9 cellular contexts compared by ENCODE assay signal in the genomic region with DNA sequence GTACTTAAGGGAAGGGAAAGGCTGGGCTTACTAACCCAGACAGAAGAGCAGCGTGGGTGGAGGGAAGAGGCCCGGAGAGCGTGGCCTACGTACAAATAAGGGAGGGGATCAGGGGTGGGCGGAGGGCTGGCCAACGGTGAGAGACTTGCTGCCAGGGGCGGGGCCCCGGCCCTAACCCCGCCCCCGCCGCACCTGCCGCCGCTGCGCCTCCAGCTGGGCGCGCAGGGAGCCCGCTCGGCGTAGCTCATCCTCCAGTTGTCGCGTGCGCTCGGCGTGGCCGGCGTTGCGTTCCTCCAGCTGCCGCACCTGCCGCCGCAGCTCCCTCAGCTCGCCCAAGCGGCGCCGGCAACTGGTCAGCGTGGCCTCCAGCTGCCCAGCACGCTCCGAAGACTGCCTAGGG. TPM values are rescaled to one million over a fixed set of nuclear protein-coding genes. Genes with fewer than 3 reads are reported as not detected.
DNase-seq lines count a peak whose midpoint lies in the region; ATAC-seq, FAIRE-seq and TF ChIP-seq lines count a peak whose summit lies in the region.
"Had no signal": no experiment of that assay in that cellular context is flagged by ENCODE, and none has a peak within 500 bp of the region (broad histone marks: within the 10 kb centered on the region; RNA-seq: fewer than 3 reads in every experiment).

No MANE protein-coding gene starts in this region.

- peak; percentile 37; the same call in 1 of the 2 replicates for TF ChIP-seq POLR2A in GM12878 (IDR thresholded peaks at IDR 0.05; ENCODE audit: low read depth, low read length)

- H3K79me2 ChIP-seq in GM12878 (ENCODE audit: control insufficient read depth, insufficient read depth, low read length), result no peaks in the 10 kb centered on the region

- no peaks in the 10 kb centered on the region for H3K9me3 Mint-ChIP-seq in progenitor cell of endocrine pancreas (ENCODE audit: low read depth)
- H3K9me3 Mint-ChIP-seq in immature natural killer cell, result no peaks in the 10 kb centered on the region

- POLR2A ChIA-PET in GM12878 (lab: Charles Lee), result interaction anchor here (0.6 to 1.2 kb wide), 3 partner anchors 23 to 1753 kb away, joined by 4 to 5 read pairs (median 4); no protein-coding TSS in a partner anchor

- H3K4me3 Mint-ChIP-seq in progenitor cell of endocrine pancreas (ENCODE audit: low read depth) (no peak overlapping the region), immature natural killer cell (no peak overlapping the region)

- TF ChIP-seq CTCF in GM12878 (IDR thresholded peaks at IDR 0.05 in 2 of 3, conservative IDR thresholded peaks at IDR 0.05 in 1 of 3; ENCODE audit: control insufficient read depth in 2 of 3, extremely low read depth in 1 of 3, insufficient read depth in 1 of 3, low read depth in 3 of 3, low read length in 3 of 3), result no peak; a peak in 1 of 6 replicates
- TF ChIP-seq CTCF in progenitor cell of endocrine pancreas (IDR thresholded peaks at IDR 0.05; ENCODE audit: unreplicated experiment), result peak; percentile 17

- peak overlapping the region; percentile 59 for H3K4me2 ChIP-seq in GM12878 (ENCODE audit: control insufficient read depth, insufficient read depth)

- H3K27ac ChIP-seq in GM12878 (ENCODE audit: control insufficient read depth, insufficient read depth), result no peak overlapping the region

- in situ Hi-C loops in GM12878 (cut with MboI), result loop anchor here (5.0 kb wide), 1 partner anchor 78 kb away; no protein-coding TSS in a partner anchor

- H3K36me3 Mint-ChIP-seq in progenitor cell of endocrine pancreas (ENCODE audit: insufficient read depth) (peaks cover 18% of the 10 kb centered on the region), immature natural killer cell (peaks cover 0 to 4% (median 0%) of the 10 kb centered on the region in 3 donors)

- H3K36me3 ChIP-seq in GM12878 (ENCODE audit: control insufficient read depth in 2 of 2, insufficient read depth in 2 of 2, low read length in 1 of 2), result no peaks in the 10 kb centered on the region

- intact Hi-C loops in GM12878 (cut with micrococcal nuclease; ENCODE audit: unreplicated experiment), result no loop called here

- BruUV-seq in GM12878 (replicated peaks; lab: Mats Ljungman, UMichigan), result no TSS peak

- ATAC-seq in GM12878, result peak; percentile 83
- no peak for ATAC-seq in HG02763 (IDR thresholded peaks at IDR 0.05; ENCODE audit: unreplicated experiment)

- SMC1A ChIA-PET in GM12878 (lab: Charles Lee; ENCODE audit: uncharacterized antibody, unreplicated experiment), result interaction anchor here (0.6 to 1.4 kb wide), 5 partner anchors 9 to 36 kb away, joined by 3 to 5 read pairs (median 3); no protein-coding TSS in a partner anchor

- no peaks in the 10 kb centered on the region for H3K9me3 ChIP-seq in GM12878 (replicated peaks; ENCODE audit: control insufficient read depth, insufficient read depth, low read length)

- RAD21 ChIA-PET in GM12878 (lab: Charles Lee; ENCODE audit: unreplicated experiment), result interaction anchor here (1.1 to 4.3 kb wide), 3 partner anchors 26 to 78 kb away, joined by 4 to 22 read pairs (median 4); no protein-coding TSS in a partner anchor

- FAIRE-seq in GM12878 (lab: Jason Lieb, UNC), result no peak

- no peak overlapping the region for H3K4me3 ChIP-seq in GM12878

- H3K27me3 Mint-ChIP-seq in progenitor cell of endocrine pancreas, result no peaks in the 10 kb centered on the region
- no peaks in the 10 kb centered on the region for H3K27me3 Mint-ChIP-seq in immature natural killer cell (ENCODE audit: low read depth in 3 of 3)

- H3K4me1 Mint-ChIP-seq in progenitor cell of endocrine pancreas (ENCODE audit: low read depth) (peaks cover 6% of the 10 kb centered on the region), immature natural killer cell (no peaks in the 10 kb centered on the region)

- no peak overlapping the region for H3K9ac ChIP-seq in GM12878 (ENCODE audit: control insufficient read depth, insufficient read depth, low read length)

- no peak for TF ChIP-seq EP300 in GM12878 (IDR thresholded peaks at IDR 0.05; ENCODE audit: borderline replicate concordance in 1 of 2, control insufficient read depth in 1 of 2, low read depth in 2 of 2, low read length in 2 of 2)

- no peaks in the 10 kb centered on the region for H4K20me1 ChIP-seq in GM12878 (ENCODE audit: control insufficient read depth, insufficient read depth)

- no peak overlapping the region for H3K27ac Mint-ChIP-seq in progenitor cell of endocrine pancreas
- H3K27ac Mint-ChIP-seq in immature natural killer cell, result no peak overlapping the region

- TF ChIP-seq RAD21 in GM12878 (IDR thresholded peaks at IDR 0.05; ENCODE audit: insufficient read depth, low read depth, low read length), result no peak

- DNase-seq in DMS53 treated with DMSO at 0.1 percent for 48 hours (lab: John Stamatoyannopoulos, UW; ENCODE audit: unreplicated experiment) (peak; percentile 67), T-helper 1 cell (peak in 4 of 5 donors; percentile 53 to 71 (median 64)), GM12878 (ENCODE audit: low read depth, low spot score) (no peak), progenitor cell of endocrine pancreas (ENCODE audit: low spot score, unreplicated experiment) (no peak), immature natural killer cell (no peak), kidney glomerular epithelial cell (lab: John Stamatoyannopoulos, UW) (no peak), hippocampal formation (lab: John Stamatoyannopoulos, UW) (no peak)
- DNase-seq: DMS 273 treated with DMSO at 0.1 percent for 48 hours had no signal

- CTCF ChIA-PET in GM12878 (lab: Yijun Ruan, JAX), result interaction anchor here (1.0 to 17.0 kb wide), 4 partner anchors 9 to 53 kb away, joined by 3 to 426 read pairs (median 6); partner anchors contain the start of genes JUNB, PRDX2 and THSD8

- peak overlapping the region; percentile 38 for H2AFZ ChIP-seq in GM12878 (ENCODE audit: control insufficient read depth, low read depth, low read length)

- H3K4me1 ChIP-seq in GM12878 (ENCODE audit: control insufficient read depth, insufficient read depth, low read length), result no peaks in the 10 kb centered on the region; the same call in 1 of the 2 replicates

- H3K27me3 ChIP-seq in GM12878 (replicated peaks in 1 of 2; ENCODE audit: control insufficient read depth in 2 of 2, insufficient read depth in 2 of 2, low read length in 1 of 2), result no peaks in the 10 kb centered on the region

- 0% methylated on average over 16 of the region's 37 CpGs for WGBS in GM12878 (ENCODE audit: insufficient coverage, insufficient replicate concordance, low lambda C conversion rate, missing lambda C conversion rate)

RNA-seq across cellular contexts. Expression of gene HOOK2, which starts 5.7 kb away (rescaled TPM):
- 23.1 and 31.7 TPM in 2 replicates for total RNA-seq in GM12878 (2013; cell fraction: nucleolus; rRNA removed)
- 5.8 and 6.8 TPM in 2 replicates for total RNA-seq in GM12878 (2014; rRNA removed)
- total RNA-seq in GM12878 (2014; rRNA removed; fragmentation: Illumina TruSeq; extraction: Trizol), result 3.4 and 3.8 TPM in 2 replicates
- total RNA-seq in GM12878 (2021), result 6.4 and 8.3 TPM in 2 replicates
- polyA plus RNA-seq in GM12878 (2011; ENCODE audit: low read depth), result 6.3 TPM
- 3.3 and 3.5 TPM in 2 replicates for polyA plus RNA-seq in GM12878 (2011; rRNA removed)
- polyA plus RNA-seq in GM12878 (2011; cell fraction: cytosol; rRNA removed), result 3.0 and 3.4 TPM in 2 replicates
- polyA plus RNA-seq in GM12878 (2011; cell fraction: nucleus; rRNA removed), result 14.3 and 19.5 TPM in 2 replicates
- polyA plus RNA-seq in GM12878 (2012), result 11.6 and 13.2 TPM in 2 replicates
- 4.4 and 5.6 TPM in 2 replicates for polyA plus RNA-seq in GM12878 (2014; fragmentation: Illumina TruSeq; extraction: Trizol)
- 1 to 10 TPM; 1.5 TPM for polyA plus RNA-seq in GM12878 (2014; fragmentation: Nextera tagmentation; extraction: Ambion mirVana)
- polyA plus RNA-seq in GM12878 (2014; rRNA removed), result 8.6 and 9.6 TPM in 2 replicates
- 1 to 10 TPM; 7.5 to 9.2 TPM for polyA plus RNA-seq in GM12878 (2016; fragmentation: Nextera tagmentation; extraction: Ambion mirVana)
- polyA minus RNA-seq in GM12878 (2011; rRNA and poly(A)+ RNA removed), result 1.9 and 5.6 TPM in 2 replicates
- polyA minus RNA-seq in GM12878 (2011; cell fraction: cytosol; rRNA and poly(A)+ RNA removed), result not detected in 2 replicates
- polyA minus RNA-seq in GM12878 (2011; cell fraction: nucleus; rRNA and poly(A)+ RNA removed), result 5.7 and 8.6 TPM in 2 replicates
- total RNA-seq in progenitor cell of endocrine pancreas, result 115 TPM in 2 replicates
- polyA plus RNA-seq in immature natural killer cell, result 1 to 10 TPM in 2 of 3 donors, not detected in 1; 2.1 to 2.5 TPM

RNA-seq across cellular contexts. Expression of gene BEST2, which starts 18.1 kb away (rescaled TPM):
- total RNA-seq in GM12878 (2013; cell fraction: nucleolus; rRNA removed), result not detected in 2 replicates
- total RNA-seq in GM12878 (2014; rRNA removed) (not detected in 2 replicates), GM12878 (2014; rRNA removed; fragmentation: Illumina TruSeq; extraction: Trizol) (not detected in 2 replicates), GM12878 (2021) (0.08 TPM in 1 of 2 replicates, not detected in the other), progenitor cell of endocrine pancreas (not detected in 2 replicates)
- polyA plus RNA-seq in GM12878 (2011; ENCODE audit: low read depth), result not detected
- polyA plus RNA-seq in GM12878 (2011; rRNA removed) (not detected in 2 replicates), GM12878 (2014; fragmentation: Illumina TruSeq; extraction: Trizol) (not detected in 2 replicates), GM12878 (2014; fragmentation: Nextera tagmentation; extraction: Ambion mirVana) (not detected), GM12878 (2014; rRNA removed) (0.09 TPM in 1 of 2 replicates, not detected in the other), GM12878 (2016; fragmentation: Nextera tagmentation; extraction: Ambion mirVana) (not detected), immature natural killer cell (not detected)
- 0.03 and 0.10 TPM in 2 replicates for polyA plus RNA-seq in GM12878 (2011; cell fraction: cytosol; rRNA removed)
- polyA plus RNA-seq in GM12878 (2011; cell fraction: nucleus; rRNA removed), result not detected in 2 replicates
- polyA plus RNA-seq in GM12878 (2012), result 0.15 and 0.20 TPM in 2 replicates
- not detected in 2 replicates for polyA minus RNA-seq in GM12878 (2011; rRNA and poly(A)+ RNA removed)
- polyA minus RNA-seq in GM12878 (2011; cell fraction: cytosol; rRNA and poly(A)+ RNA removed), result not detected in 2 replicates
- not detected in 2 replicates for polyA minus RNA-seq in GM12878 (2011; cell fraction: nucleus; rRNA and poly(A)+ RNA removed)

RNA-seq across cellular contexts. Expression of gene JUNB, which starts 21.6 kb away (rescaled TPM):
- total RNA-seq in GM12878 (2013; cell fraction: nucleolus; rRNA removed), result 202 and 232 TPM in 2 replicates
- total RNA-seq in GM12878 (2014; rRNA removed) (102 and 110 TPM in 2 replicates), GM12878 (2014; rRNA removed; fragmentation: Illumina TruSeq; extraction: Trizol) (15.2 and 17.0 TPM in 2 replicates), GM12878 (2021) (116 and 123 TPM in 2 replicates), progenitor cell of endocrine pancreas (5.7 and 6.0 TPM in 2 replicates)
- 6.7 TPM for polyA plus RNA-seq in GM12878 (2011; ENCODE audit: low read depth)
- polyA plus RNA-seq in GM12878 (2011; rRNA removed) (17.2 and 65.1 TPM in 2 replicates), GM12878 (2014; fragmentation: Illumina TruSeq; extraction: Trizol) (0.51 and 4.8 TPM in 2 replicates), GM12878 (2014; fragmentation: Nextera tagmentation; extraction: Ambion mirVana) (1 to 10 TPM in 1 of 2 experiments, under 1 TPM in 1; 0.55 to 2.4 TPM), GM12878 (2014; rRNA removed) (144 and 154 TPM in 2 replicates), GM12878 (2016; fragmentation: Nextera tagmentation; extraction: Ambion mirVana) (10 to 100 TPM; 71.6 to 96.6 TPM), immature natural killer cell (100 to 1,000 TPM; 620 to 796 (median 697) TPM)
- polyA plus RNA-seq in GM12878 (2011; cell fraction: cytosol; rRNA removed), result 146 and 179 TPM in 2 replicates
- polyA plus RNA-seq in GM12878 (2011; cell fraction: nucleus; rRNA removed), result 238 and 308 TPM in 2 replicates
- polyA plus RNA-seq in GM12878 (2012), result 47.0 and 94.2 TPM in 2 replicates
- 20.8 and 48.9 TPM in 2 replicates for polyA minus RNA-seq in GM12878 (2011; rRNA and poly(A)+ RNA removed)
- polyA minus RNA-seq in GM12878 (2011; cell fraction: cytosol; rRNA and poly(A)+ RNA removed), result 62.3 and 63.3 TPM in 2 replicates
- 99.1 and 140 TPM in 2 replicates for polyA minus RNA-seq in GM12878 (2011; cell fraction: nucleus; rRNA and poly(A)+ RNA removed)

RNA-seq across cellular contexts. Expression of gene PRDX2, which starts 31.9 kb away (rescaled TPM):
- 52.5 and 53.2 TPM in 2 replicates for total RNA-seq in GM12878 (2013; cell fraction: nucleolus; rRNA removed)
- total RNA-seq in GM12878 (2014; rRNA removed) (367 and 392 TPM in 2 replicates), GM12878 (2014; rRNA removed; fragmentation: Illumina TruSeq; extraction: Trizol) (230 and 258 TPM in 2 replicates), GM12878 (2021) (274 and 279 TPM in 2 replicates), progenitor cell of endocrine pancreas (524 and 554 TPM in 2 replicates)
- polyA plus RNA-seq in GM12878 (2011; ENCODE audit: low read depth), result 150 TPM
- polyA plus RNA-seq in GM12878 (2011; rRNA removed) (45.7 and 93.0 TPM in 2 replicates), GM12878 (2014; fragmentation: Illumina TruSeq; extraction: Trizol) (110 and 338 TPM in 2 replicates), GM12878 (2014; fragmentation: Nextera tagmentation; extraction: Ambion mirVana) (100 to 1,000 TPM; 670 to 812 TPM), GM12878 (2014; rRNA removed) (327 and 338 TPM in 2 replicates), GM12878 (2016; fragmentation: Nextera tagmentation; extraction: Ambion mirVana) (100 to 1,000 TPM; 349 to 384 TPM), immature natural killer cell (100 to 1,000 TPM; 157 to 165 (median 159) TPM)
- polyA plus RNA-seq in GM12878 (2011; cell fraction: cytosol; rRNA removed), result 234 and 251 TPM in 2 replicates
- polyA plus RNA-seq in GM12878 (2011; cell fraction: nucleus; rRNA removed), result 136 and 184 TPM in 2 replicates
- 214 and 229 TPM in 2 replicates for polyA plus RNA-seq in GM12878 (2012)
- polyA minus RNA-seq in GM12878 (2011; rRNA and poly(A)+ RNA removed), result 69.4 and 109 TPM in 2 replicates
- 53.4 and 56.9 TPM in 2 replicates for polyA minus RNA-seq in GM12878 (2011; cell fraction: cytosol; rRNA and poly(A)+ RNA removed)
- 26.4 and 43.7 TPM in 2 replicates for polyA minus RNA-seq in GM12878 (2011; cell fraction: nucleus; rRNA and poly(A)+ RNA removed)

RNA-seq across cellular contexts. Expression of gene THSD8, which starts 32.2 kb away (rescaled TPM):
- not detected in 2 replicates for total RNA-seq in GM12878 (2013; cell fraction: nucleolus; rRNA removed)
- not detected in 2 replicates for total RNA-seq in GM12878 (2014; rRNA removed)
- total RNA-seq in GM12878 (2014; rRNA removed; fragmentation: Illumina TruSeq; extraction: Trizol), result 0.69 TPM in 1 of 2 replicates, not detected in the other
- 25.1 and 30.0 TPM in 2 replicates for total RNA-seq in GM12878 (2021)
- polyA plus RNA-seq in GM12878 (2011; ENCODE audit: low read depth), result 3.9 TPM
- 5.6 and 8.8 TPM in 2 replicates for polyA plus RNA-seq in GM12878 (2011; rRNA removed)
- 0.33 and 0.57 TPM in 2 replicates for polyA plus RNA-seq in GM12878 (2011; cell fraction: cytosol; rRNA removed)
- polyA plus RNA-seq in GM12878 (2011; cell fraction: nucleus; rRNA removed), result 0.19 TPM in 1 of 2 replicates, not detected in the other
- 7.8 and 13.1 TPM in 2 replicates for polyA plus RNA-seq in GM12878 (2012)
- polyA plus RNA-seq in GM12878 (2014; fragmentation: Illumina TruSeq; extraction: Trizol), result 10.9 and 12.5 TPM in 2 replicates
- polyA plus RNA-seq in GM12878 (2014; fragmentation: Nextera tagmentation; extraction: Ambion mirVana), result 10 to 100 TPM; 10.5 to 30.6 TPM
- 0.11 and 0.24 TPM in 2 replicates for polyA plus RNA-seq in GM12878 (2014; rRNA removed)
- 10 to 100 TPM; 30.6 to 32.3 TPM for polyA plus RNA-seq in GM12878 (2016; fragmentation: Nextera tagmentation; extraction: Ambion mirVana)
- 1.5 TPM in 1 of 2 replicates, not detected in the other for polyA minus RNA-seq in GM12878 (2011; rRNA and poly(A)+ RNA removed)
- not detected in 2 replicates for polyA minus RNA-seq in GM12878 (2011; cell fraction: cytosol; rRNA and poly(A)+ RNA removed)
- not detected in 2 replicates for polyA minus RNA-seq in GM12878 (2011; cell fraction: nucleus; rRNA and poly(A)+ RNA removed)
- 16.5 and 22.7 TPM in 2 replicates for total RNA-seq in progenitor cell of endocrine pancreas
- 10 to 100 TPM in 1 of 3 donors, 1 to 10 TPM in 2; 3.0 to 11.0 (median 4.5) TPM for polyA plus RNA-seq in immature natural killer cell

Comparison
In these comparisons a context has a peak if more than half of its experiments do, and no peak if none do; other contexts are left out.
1. DNase-seq: peak in DMS53 treated with DMSO at 0.1 percent for 48 hours (single experiment) and T-helper 1 cell (4 of 5); none in GM12878 (single experiment), progenitor cell of endocrine pancreas (single experiment), immature natural killer cell (0 of 3), kidney glomerular epithelial cell (single experiment) and hippocampal formation (0 of 2).